8 cellular contexts compared by ENCODE assay signal in the genomic region with DNA sequence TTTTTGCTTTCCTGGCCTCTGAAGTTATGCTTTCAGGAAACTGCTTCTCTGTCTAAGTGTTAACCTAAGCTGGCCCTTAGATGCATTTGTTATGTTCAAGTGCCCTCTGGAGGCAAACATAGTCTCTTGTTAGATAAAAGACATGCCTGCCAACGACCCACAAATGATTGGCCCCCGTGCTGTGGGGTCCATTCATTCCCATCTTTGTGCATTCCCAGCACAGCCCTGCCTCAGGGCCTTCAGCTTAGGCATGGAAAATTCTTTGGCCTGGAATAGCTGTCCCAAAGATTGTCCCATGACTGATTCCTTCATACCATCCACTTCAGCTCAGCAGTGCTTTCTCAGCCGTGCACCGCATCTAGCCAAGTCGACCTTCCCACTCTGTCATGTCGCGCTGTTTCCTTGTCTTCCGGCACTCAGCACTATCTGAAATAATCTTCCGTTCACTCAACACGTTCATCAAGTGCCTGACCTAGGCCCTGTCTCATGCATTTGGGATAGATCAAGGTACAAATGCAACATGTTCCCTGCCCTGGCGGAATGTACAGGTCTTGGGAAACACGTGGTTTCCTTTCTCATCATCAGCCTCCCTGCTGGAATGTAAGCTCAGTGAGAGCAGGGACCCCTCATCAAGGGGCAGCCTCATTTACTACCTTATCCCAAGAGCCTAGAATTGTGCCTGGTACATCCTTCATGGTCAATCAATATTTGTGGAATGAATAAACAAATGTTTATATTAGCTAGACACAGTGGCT. TPM values are rescaled to one million over a fixed set of nuclear protein-coding genes. Genes with fewer than 3 reads are reported as not detected.
A peak's percentile ranks its signal among the peaks of the same experiment; 100 is the strongest.
DNase-seq lines count a peak whose midpoint lies in the region; ATAC-seq and TF ChIP-seq lines count a peak whose summit lies in the region.
"Not testable (repeated sequence)": the region's sequence is repeated elsewhere in the genome, so short reads cannot be mapped to it uniquely, and the experiment has no call there.

No MANE protein-coding gene starts in this region.

- H3K79me2 ChIP-seq in KMS-11 (ENCODE audit: insufficient read depth, low read depth), result not testable (repeated sequence)

- H3K27me3 Mint-ChIP-seq in CD14-positive monocyte (ENCODE audit: low read depth in 3 of 3); activated CD8-positive, alpha-beta T cell treated with anti-CD3 and anti-CD28 coated beads for 36 hours; progenitor cell of endocrine pancreas: not testable (repeated sequence)

- CTCF ChIA-PET in activated CD8-positive, alpha-beta T cell treated with anti-CD3 and anti-CD28 coated beads for 36 hours (lab: Charles Lee), result interaction anchor here (1.1 to 1.7 kb wide), 2 partner anchors 288 to 386 kb away, joined by 3 read pairs; no protein-coding TSS in a partner anchor

- H3K9me3 Mint-ChIP-seq in CD14-positive monocyte; activated CD8-positive, alpha-beta T cell treated with anti-CD3 and anti-CD28 coated beads for 36 hours; progenitor cell of endocrine pancreas (ENCODE audit: low read depth): not testable (repeated sequence)

- H3K4me3 ChIP-seq in KMS-11 (IDR thresholded peaks at IDR 0.05; ENCODE audit: insufficient read depth, low read depth, low read length), result not testable (repeated sequence)

- POLR2A ChIA-PET in activated CD8-positive, alpha-beta T cell treated with anti-CD3 and anti-CD28 coated beads for 36 hours (lab: Charles Lee), result not testable (repeated sequence)

- TF ChIP-seq CTCF in CD14-positive monocyte (IDR thresholded peaks at IDR 0.05), result peak; percentile 16
- peak; percentile 33 for TF ChIP-seq CTCF in KMS-11 (conservative IDR thresholded peaks at IDR 0.05; ENCODE audit: low read depth, low read length)
- peak; percentile 13 for TF ChIP-seq CTCF in activated CD8-positive, alpha-beta T cell treated with anti-CD3 and anti-CD28 coated beads for 36 hours (IDR thresholded peaks at IDR 0.05)
- peak; percentile 52 for TF ChIP-seq CTCF in progenitor cell of endocrine pancreas (IDR thresholded peaks at IDR 0.05; ENCODE audit: unreplicated experiment)

- H3K9ac ChIP-seq in KMS-11, result not testable (repeated sequence)

- intact Hi-C loops in CD14-positive monocyte (cut with micrococcal nuclease); activated CD8-positive, alpha-beta T cell treated with anti-CD3 and anti-CD28 coated beads for 36 hours (cut with micrococcal nuclease): not testable (repeated sequence)

- not testable (repeated sequence) for H3K4me2 ChIP-seq in KMS-11

- peak; percentile 70 for ATAC-seq in GM18498 (IDR thresholded peaks at IDR 0.05; ENCODE audit: unreplicated experiment)
- ATAC-seq in activated CD8-positive, alpha-beta T cell treated with anti-CD3 and anti-CD28 coated beads for 36 hours, result peak; percentile 75

- H3K27ac ChIP-seq in KMS-11, result not testable (repeated sequence)

- peaks cover 26% of the 10 kb centered on the region for H3K4me1 Mint-ChIP-seq in CD14-positive monocyte
- not testable (repeated sequence) for H3K4me1 Mint-ChIP-seq in activated CD8-positive, alpha-beta T cell treated with anti-CD3 and anti-CD28 coated beads for 36 hours (ENCODE audit: low read depth); progenitor cell of endocrine pancreas (ENCODE audit: low read depth)

- peak overlapping the region in 1 of 7 donors; percentile 9 for H3K27ac Mint-ChIP-seq in CD14-positive monocyte
- not testable (repeated sequence) for H3K27ac Mint-ChIP-seq in activated CD8-positive, alpha-beta T cell treated with anti-CD3 and anti-CD28 coated beads for 36 hours; progenitor cell of endocrine pancreas

- DNase-seq in CD14-positive monocyte (ENCODE audit: low spot score); progenitor cell of endocrine pancreas (ENCODE audit: low spot score, unreplicated experiment): not testable (repeated sequence)
- DNase-seq in NOMO-1 (lab: John Stamatoyannopoulos, UW; ENCODE audit: unreplicated experiment in 2 of 2) (peak; percentile 30 to 60), ecto neural progenitor cell (ENCODE audit: low spot score) (peak; percentile 51), iPS-NIHi11 (ENCODE audit: low spot score) (peak; percentile 43)
- DNase-seq in activated CD8-positive, alpha-beta T cell treated with anti-CD3 and anti-CD28 coated beads for 36 hours, result peak; percentile 15

- not testable (repeated sequence) for H3K4me3 Mint-ChIP-seq in CD14-positive monocyte; activated CD8-positive, alpha-beta T cell treated with anti-CD3 and anti-CD28 coated beads for 36 hours; progenitor cell of endocrine pancreas (ENCODE audit: low read depth)

- not testable (repeated sequence) for H2AFZ ChIP-seq in KMS-11 (ENCODE audit: low read depth)

- not testable (repeated sequence) for H3K4me1 ChIP-seq in KMS-11 (ENCODE audit: low read depth, poor library complexity, severe bottlenecking)

- not testable (repeated sequence) for H4K20me1 ChIP-seq in KMS-11 (ENCODE audit: insufficient read depth)

- H3K36me3 Mint-ChIP-seq in CD14-positive monocyte; activated CD8-positive, alpha-beta T cell treated with anti-CD3 and anti-CD28 coated beads for 36 hours (ENCODE audit: low read depth); progenitor cell of endocrine pancreas (ENCODE audit: insufficient read depth): not testable (repeated sequence)

- not testable (repeated sequence) for H3K27me3 ChIP-seq in KMS-11 (ENCODE audit: insufficient read depth, low read depth)

- H3K36me3 ChIP-seq in KMS-11 (ENCODE audit: insufficient read depth), result not testable (repeated sequence)

RNA-seq across cellular contexts. Expression of gene NEK3, which starts 42.2 kb away (rescaled TPM):
- polyA plus RNA-seq in CD14-positive monocyte, result 1 to 10 TPM; 5.7 to 6.1 TPM
- total RNA-seq in activated CD8-positive, alpha-beta T cell treated with anti-CD3 and anti-CD28 coated beads for 36 hours, result 1 to 10 TPM; 1.5 to 1.9 TPM
- total RNA-seq in progenitor cell of endocrine pancreas, result 26.3 and 28.1 TPM in 2 replicates
